In the genomic region with DNA sequence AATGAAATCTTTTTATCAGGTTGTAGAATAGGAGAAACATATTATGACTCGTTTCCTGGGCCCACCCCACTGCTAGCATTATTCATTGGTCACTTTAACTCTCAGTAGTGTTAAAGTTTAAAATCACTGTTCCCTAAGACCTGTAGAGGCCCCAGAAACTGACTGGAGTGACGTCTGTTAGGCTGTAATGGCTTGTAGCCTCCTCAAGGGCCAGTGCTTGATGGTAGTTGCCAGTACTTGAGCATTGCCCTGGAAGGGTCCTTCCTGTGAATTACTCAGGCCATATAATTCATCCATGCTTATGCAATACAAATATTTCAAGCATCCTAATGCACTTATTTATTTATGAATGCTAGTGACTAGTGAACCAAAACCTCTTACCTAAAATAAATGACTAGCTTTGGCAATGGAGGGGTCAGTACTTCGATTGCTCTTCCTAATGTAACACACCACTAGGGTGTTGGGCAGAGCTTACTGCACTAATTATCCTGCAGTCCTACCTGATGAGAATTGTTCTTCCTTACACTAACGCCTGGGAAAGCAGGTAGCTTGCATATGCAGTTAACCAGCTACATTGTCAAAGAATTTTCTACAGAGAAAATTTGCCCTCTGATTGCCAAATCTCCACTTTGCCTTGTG, we compare ENCODE assay signal across 8 cellular contexts. TPM values are rescaled to one million over a fixed set of nuclear protein-coding genes. Genes with fewer than 3 reads are reported as not detected.
DNase-seq lines count a peak whose midpoint lies in the region; ATAC-seq and TF ChIP-seq lines count a peak whose summit lies in the region.

No MANE protein-coding gene starts in this region.

- no peak for DNase-seq in activated naive CD8-positive, alpha-beta T cell treated with anti-CD3 and anti-CD28 coated beads, Interleukin-2, amount 10 ng/mL, durations not matched to agents 7 days and 5 days
- DNase-seq in LoVo (ENCODE audit: low spot score) (no peak), foreskin melanocyte (no peak), Right ventricle myocardium superior (no peak)

- no peak overlapping the region for H3K9ac ChIP-seq in mucosa of rectum (ENCODE audit: low read depth in 1 of 2, low read length in 2 of 2)

- no peaks in the 10 kb centered on the region for H3K36me3 Mint-ChIP-seq in activated naive CD8-positive, alpha-beta T cell treated with anti-CD3 and anti-CD28 coated beads, Interleukin-2, amount 10 ng/mL, durations not matched to agents 7 days and 5 days

- peaks cover 40% of the 10 kb centered on the region for H3K79me2 ChIP-seq in DOHH2 (ENCODE audit: control insufficient read depth, low read length)

- peak overlapping the region; percentile 97 for H3K27ac Mint-ChIP-seq in activated naive CD8-positive, alpha-beta T cell treated with anti-CD3 and anti-CD28 coated beads, Interleukin-2, amount 10 ng/mL, durations not matched to agents 7 days and 5 days

- H3K9me3 ChIP-seq in DOHH2 (ENCODE audit: control insufficient read depth, insufficient read depth, low read length) (no peaks in the 10 kb centered on the region), mucosa of rectum (ENCODE audit: control insufficient read depth in 2 of 2, low read length in 2 of 2) (no peaks in the 10 kb centered on the region)

- H3K36me3 ChIP-seq in DOHH2 (ENCODE audit: control insufficient read depth, low read length) (no peaks in the 10 kb centered on the region; the same call in 1 of the 2 replicates), mucosa of rectum (ENCODE audit: control insufficient read depth in 2 of 2, insufficient read depth in 2 of 2, low read length in 2 of 2) (no peaks in the 10 kb centered on the region)

- no peaks in the 10 kb centered on the region for H3K27me3 Mint-ChIP-seq in activated naive CD8-positive, alpha-beta T cell treated with anti-CD3 and anti-CD28 coated beads, Interleukin-2, amount 10 ng/mL, durations not matched to agents 7 days and 5 days

- H3K9me3 Mint-ChIP-seq in activated naive CD8-positive, alpha-beta T cell treated with anti-CD3 and anti-CD28 coated beads, Interleukin-2, amount 10 ng/mL, durations not matched to agents 7 days and 5 days, result no peaks in the 10 kb centered on the region

- H3K27me3 ChIP-seq in DOHH2 (ENCODE audit: control insufficient read depth, low read length) (no peaks in the 10 kb centered on the region), mucosa of rectum (ENCODE audit: control insufficient read depth in 2 of 2, insufficient read depth in 2 of 2, low read length in 2 of 2) (no peaks in the 10 kb centered on the region)

- peaks cover 35% of the 10 kb centered on the region for H3F3A ChIP-seq in DOHH2 (ENCODE audit: control insufficient read depth, insufficient read depth)

- no peaks in the 10 kb centered on the region for H4K20me1 ChIP-seq in DOHH2 (ENCODE audit: control insufficient read depth, insufficient read depth, low read depth, low read length)

- H3K27ac ChIP-seq in DOHH2 (ENCODE audit: low read depth, low read length) (peak overlapping the region; percentile 88), mucosa of rectum (ENCODE audit: low read depth in 2 of 2, low read length in 2 of 2) (peak overlapping the region; percentile 28 to 87)

- peaks cover 85% of the 10 kb centered on the region for H3K4me1 Mint-ChIP-seq in activated naive CD8-positive, alpha-beta T cell treated with anti-CD3 and anti-CD28 coated beads, Interleukin-2, amount 10 ng/mL, durations not matched to agents 7 days and 5 days

- peaks cover 99% of the 10 kb centered on the region for H3K4me1 ChIP-seq in DOHH2 (ENCODE audit: control insufficient read depth, low read length)
- peaks cover 0 to 9% of the 10 kb centered on the region in 2 donors for H3K4me1 ChIP-seq in mucosa of rectum (ENCODE audit: control insufficient read depth in 2 of 2, insufficient read depth in 2 of 2, low read length in 2 of 2)

- H3K4me3 ChIP-seq in DOHH2 (ENCODE audit: low read length) (peak overlapping the region; percentile 65), mucosa of rectum (ENCODE audit: low read length in 2 of 2) (no peak overlapping the region)

- TF ChIP-seq CTCF in DOHH2 (IDR thresholded peaks at IDR 0.05; ENCODE audit: low read depth, low read length, poor library complexity, severe bottlenecking), result peak; percentile 38

- peak; percentile 2 for ATAC-seq in HG03159 (IDR thresholded peaks at IDR 0.05; ENCODE audit: unreplicated experiment)
- ATAC-seq in activated naive CD8-positive, alpha-beta T cell treated with anti-CD3 and anti-CD28 coated beads, Interleukin-2, amount 10 ng/mL, durations not matched to agents 7 days and 5 days (ENCODE audit: low read depth), result peak; percentile 4
- ATAC-seq in GM21619 (IDR thresholded peaks at IDR 0.05; ENCODE audit: unreplicated experiment), result no peak
- no peak for ATAC-seq in Right ventricle myocardium superior (ENCODE audit: poor library complexity)

- no peaks in the 10 kb centered on the region for H3K9me2 ChIP-seq in DOHH2 (replicated peaks; ENCODE audit: control insufficient read depth, low read length)

- peak overlapping the region; percentile 83 for H3K4me2 ChIP-seq in DOHH2 (ENCODE audit: low read length)

- peak overlapping the region; percentile 82 for H3K4me3 Mint-ChIP-seq in activated naive CD8-positive, alpha-beta T cell treated with anti-CD3 and anti-CD28 coated beads, Interleukin-2, amount 10 ng/mL, durations not matched to agents 7 days and 5 days

- intact Hi-C loops in Right ventricle myocardium superior (cut with DNase I), result no loop called here

- POLR2A ChIA-PET in activated naive CD8-positive, alpha-beta T cell treated with anti-CD3 and anti-CD28 coated beads, Interleukin-2, amount 10 ng/mL, durations not matched to agents 7 days and 5 days (lab: Charles Lee), result interaction anchor here (0.6 to 2.4 kb wide), 12 partner anchors 10 to 300 kb away, joined by 3 to 18 read pairs (median 5); a partner anchor contains a TSS

RNA-seq across cellular contexts. Expression of a gene that starts 31.2 kb away (rescaled TPM):
- total RNA-seq in activated naive CD8-positive, alpha-beta T cell treated with anti-CD3 and anti-CD28 coated beads, Interleukin-2, amount 10 ng/mL, durations not matched to agents 7 days and 5 days, result 100 to 1,000 TPM; 109 to 117 TPM
- total RNA-seq in Right ventricle myocardium superior, result 7.3 TPM

Comparison
In these comparisons a context has a peak if more than half of its experiments do, and no peak if none do; other contexts are left out.
1. ATAC-seq: peak in HG03159 (single experiment) and activated naive CD8-positive, alpha-beta T cell treated with anti-CD3 and anti-CD28 coated beads, Interleukin-2, amount 10 ng/mL, durations not matched to agents 7 days and 5 days (single experiment); none in GM21619 (single experiment) and Right ventricle myocardium superior (single experiment).
2. RNA of a gene that starts 31.2 kb away (total RNA-seq): 109 to 117 TPM in activated naive CD8-positive, alpha-beta T cell treated with anti-CD3 and anti-CD28 coated beads, Interleukin-2, amount 10 ng/mL, durations not matched to agents 7 days and 5 days; 7.3 TPM in Right ventricle myocardium superior (single experiment); every median in the first group is over 10 times any median in the second.